Comparison of ENCODE assay signal across 8 cellular contexts in genomic region chr1:244836135-244836521, GRCh38. TPM values are rescaled to one million over a fixed set of nuclear protein-coding genes. Genes with fewer than 3 reads are reported as not detected.
DNase-seq lines count a peak whose midpoint lies in the region; ATAC-seq and TF ChIP-seq lines count a peak whose summit lies in the region.

No MANE protein-coding gene starts in this region.

- H2AFZ ChIP-seq in OCI-LY1 (ENCODE audit: low read length) = no peak overlapping the region

- peak overlapping the region; percentile 98 for H3K27ac Mint-ChIP-seq in central memory CD8-positive, alpha-beta T cell (ENCODE audit: low read depth)

- H3K4me3 ChIP-seq in AG09309 (ENCODE audit: control insufficient read depth, low read depth, low read length) (peak overlapping the region; percentile 67), OCI-LY1 (ENCODE audit: low read depth, low read length, poor library complexity, severe bottlenecking) (peak overlapping the region; percentile 86), lower leg skin (ENCODE audit: low read depth, poor library complexity, severe bottlenecking) (peak overlapping the region; percentile 39), thoracic aorta (peak overlapping the region; percentile 83)

- WGBS in lower leg skin, 2 donors = 0 to 1% methylated on average over 7 of the region's 7 CpGs

- no peaks in the 10 kb centered on the region for H3K27me3 Mint-ChIP-seq in central memory CD8-positive, alpha-beta T cell

- no peak for ATAC-seq in central memory CD8-positive, alpha-beta T cell (replicated peaks; ENCODE audit: extremely low read depth, poor library complexity, severe bottlenecking)
- ATAC-seq in thoracic aorta (ENCODE audit: insufficient number of reproducible peaks, low FRiP score, low read depth) (no peak), HG03342 (IDR thresholded peaks at IDR 0.05; ENCODE audit: unreplicated experiment) (no peak)

- H4K20me1 ChIP-seq in OCI-LY1 (ENCODE audit: insufficient read depth, low read length) = no peaks in the 10 kb centered on the region

- H3K36me3 ChIP-seq in OCI-LY1 (ENCODE audit: insufficient read depth, low read length) (peaks cover 30% of the 10 kb centered on the region), thoracic aorta (peaks cover 2% of the 10 kb centered on the region)

- H3K79me2 ChIP-seq in OCI-LY1 (ENCODE audit: insufficient read depth, low read length) = peaks cover 16% of the 10 kb centered on the region

- peak overlapping the region; percentile 95 for H3K27ac ChIP-seq in OCI-LY1 (ENCODE audit: low read depth, low read length, poor library complexity, severe bottlenecking)
- H3K27ac ChIP-seq in thoracic aorta = peak overlapping the region; percentile 98 to 100

- H3K9me3 Mint-ChIP-seq in central memory CD8-positive, alpha-beta T cell = peaks cover 5% of the 10 kb centered on the region

- TF ChIP-seq CTCF in AG09309 (IDR thresholded peaks at IDR 0.05; ENCODE audit: control insufficient read depth, insufficient read depth, low read depth, low read length, missing control alignments) = no peak
- no peak for TF ChIP-seq CTCF in GM10266 (IDR thresholded peaks at IDR 0.05; ENCODE audit: control insufficient read depth, insufficient read depth, low read depth, missing control alignments)
- TF ChIP-seq CTCF in OCI-LY1 (IDR thresholded peaks at IDR 0.05; ENCODE audit: low read length) = no peak
- TF ChIP-seq CTCF in lower leg skin (IDR thresholded peaks at IDR 0.05) = no peak
- TF ChIP-seq CTCF in thoracic aorta (IDR thresholded peaks at IDR 0.05) = no peak

- H3K4me3 Mint-ChIP-seq in central memory CD8-positive, alpha-beta T cell = peak overlapping the region; percentile 92

- peaks cover 64% of the 10 kb centered on the region for H3K4me1 Mint-ChIP-seq in central memory CD8-positive, alpha-beta T cell

- 0 out of 2 replicates have a peak, but pooled peaks cover 20% of the 10 kb centered on the region for H3F3A ChIP-seq in OCI-LY1 (ENCODE audit: insufficient read depth, low read length)

- H3K9me3 ChIP-seq in OCI-LY1 (ENCODE audit: low read length) (no peaks in the 10 kb centered on the region), thoracic aorta (no peaks in the 10 kb centered on the region)

- no peaks in the 10 kb centered on the region for H3K27me3 ChIP-seq in OCI-LY1 (ENCODE audit: insufficient read depth, low read length)
- H3K27me3 ChIP-seq in thoracic aorta (replicated peaks; ENCODE audit: insufficient read depth) = no peaks in the 10 kb centered on the region

- peak overlapping the region; percentile 96 for H3K4me2 ChIP-seq in OCI-LY1 (ENCODE audit: low read length)

- H3K4me1 ChIP-seq in OCI-LY1 (ENCODE audit: insufficient read depth, low read length, severe bottlenecking) = peaks cover 51% of the 10 kb centered on the region
- peaks cover 42 to 51% of the 10 kb centered on the region in 2 donors for H3K4me1 ChIP-seq in thoracic aorta (ENCODE audit: control insufficient read depth in 1 of 2, low read depth in 2 of 2)

- no peak for TF ChIP-seq POLR2A in lower leg skin (IDR thresholded peaks at IDR 0.05)

- H3K9me2 ChIP-seq in OCI-LY1 (ENCODE audit: low read depth, low read length) = no peaks in the 10 kb centered on the region

- intact Hi-C loops in lower leg skin (cut with DNase I; ENCODE audit: low total_unique reads) = loop anchor here (10.0 kb wide), 1 partner anchor 129 kb away; a partner anchor contains a TSS

- H3K9ac ChIP-seq in OCI-LY1 (ENCODE audit: low read length) = peak overlapping the region; percentile 96

- H3K36me3 Mint-ChIP-seq in central memory CD8-positive, alpha-beta T cell (ENCODE audit: insufficient read depth) = peaks cover 32% of the 10 kb centered on the region

- DNase-seq in AG09309 (ENCODE audit: low read depth) (peak; percentile 2), GM10266 (ENCODE audit: extremely low spot score) (peak; percentile 21), lower leg skin (ENCODE audit: low spot score in 2 of 2) (no peak), thoracic aorta (ENCODE audit: low spot score) (no peak)
- DNase-seq in central memory CD8-positive, alpha-beta T cell (ENCODE audit: low spot score in 2 of 2) = no peak
- no peak for DNase-seq in effector CD4-positive, alpha-beta T cell

RNA-seq across cellular contexts. Expression of gene COX20, which starts 0.7 kb away (rescaled TPM):
- total RNA-seq in lower leg skin (10 to 100 TPM; 12.3 to 23.4 (median 20.2) TPM), thoracic aorta (10 to 100 TPM; 10.8 to 38.0 TPM)

RNA-seq across cellular contexts. Expression of gene HNRNPU, which starts 28.2 kb away (rescaled TPM):
- 100 to 1,000 TPM; 183 to 262 (median 209) TPM for total RNA-seq in lower leg skin
- total RNA-seq in thoracic aorta = 100 to 1,000 TPM; 254 to 519 TPM

Comparison
In these comparisons a context has a peak if more than half of its experiments do, and no peak if none do; other contexts are left out.
1. DNase-seq: peak in AG09309 (single experiment) and GM10266 (single experiment); none in central memory CD8-positive, alpha-beta T cell (0 of 2), lower leg skin (0 of 2), thoracic aorta (single experiment) and effector CD4-positive, alpha-beta T cell (single experiment).
2. Peak in every context shown above with its lines, with median percentiles within 50 percentile points of each other: H3K4me3 ChIP-seq.